23 cellular contexts compared by ENCODE assay signal in the genomic region with DNA sequence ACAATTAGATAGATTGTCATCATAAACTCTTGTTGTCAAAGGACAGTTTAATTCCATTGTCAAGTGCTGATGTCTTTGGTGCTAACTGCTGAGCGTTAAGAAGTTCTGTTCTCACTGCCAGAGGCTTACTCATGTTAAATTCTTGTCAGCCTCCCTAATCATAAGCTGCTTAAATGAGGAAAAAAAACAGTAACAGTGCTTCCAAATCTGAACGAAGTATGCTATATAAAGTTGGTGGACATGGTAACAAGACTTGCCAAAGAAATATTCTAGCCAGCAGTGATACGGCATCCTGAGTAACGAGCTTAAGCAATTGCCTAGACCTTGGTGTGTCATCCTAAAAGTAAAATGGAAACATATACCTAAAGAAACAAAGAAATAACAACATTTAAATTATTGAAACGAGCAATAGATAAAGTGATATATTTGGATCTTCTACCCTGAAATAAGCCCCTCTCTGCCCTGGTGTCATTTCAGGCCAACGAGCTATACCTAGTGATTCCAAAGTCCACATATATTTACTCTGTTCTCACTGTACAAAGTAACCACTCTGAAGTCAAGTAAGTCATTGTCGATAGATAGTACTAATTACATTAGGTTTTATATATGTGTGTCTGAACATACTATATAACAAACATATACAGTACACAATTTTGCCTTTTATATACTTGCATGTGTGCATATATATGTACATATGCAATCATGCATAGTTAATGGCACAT.
"Had no signal": no experiment of that assay in that cellular context is flagged by ENCODE, and none has a peak within 500 bp of the region (broad histone marks: within the 10 kb centered on the region; RNA-seq: fewer than 3 reads in every experiment).

No MANE protein-coding gene starts in this region.

- H3K27ac ChIP-seq: left ventricle myocardium inferior, ovary, sigmoid colon, stomach, testis, thyroid gland, transverse colon, upper lobe of left lung, vagina had no signal

- DNase-seq: hypothalamus; immature natural killer cell; kidney; left ventricle myocardium inferior; mesendoderm; naive thymus-derived CD4-positive, alpha-beta T cell; ovary; right cardiac atrium; sigmoid colon; stimulated activated CD4-positive, alpha-beta T cell treated with anti-CD3 and anti-CD28 coated beads, Interleukin-1b, Interleukin-23, amount 100 ng/mL, for 48 hours; stimulated activated CD4-positive, alpha-beta T cell treated with anti-CD3 and anti-CD28 coated beads, Interleukin-2, amount 100 ng/mL, for 48 hours; stimulated activated naive B cell treated with anti-CD40 and anti-IgM and Interleukin-4, amounts not matched to agents 10 μg/mL and 1 μg/mL and 100 μg/mL, for 72 hours; stimulated activated naive CD8-positive, alpha-beta T cell treated with anti-CD3 and anti-CD28 coated beads, Interleukin-15, Interleukin-2, amounts not matched to agents 100 U/mL and 50 U/mL, for 24 hours; stomach; testis; thyroid gland; transverse colon; upper lobe of left lung had no signal

- H3K27me3 ChIP-seq: ovary, sigmoid colon, stomach, testis, thyroid gland, transverse colon, upper lobe of left lung, vagina had no signal

- H3K9me3 ChIP-seq: left ventricle myocardium inferior, ovary, sigmoid colon, stomach, testis, thyroid gland, transverse colon, upper lobe of left lung, vagina had no signal

- ATAC-seq: naive thymus-derived CD4-positive, alpha-beta T cell; natural killer cell treated with Interleukin-12 subunit alpha and Interleukin-12 subunit beta and Interleukin-15 and Interleukin-18, amount 100 ng/mL, for 72 hours; stimulated activated naive B cell treated with anti-CD40 and anti-IgM and Interleukin-4, amounts not matched to agents 10 μg/mL and 1 μg/mL and 100 μg/mL, for 72 hours; stimulated activated naive CD8-positive, alpha-beta T cell treated with anti-CD3 and anti-CD28 coated beads, Interleukin-15, Interleukin-2, amounts not matched to agents 100 U/mL and 50 U/mL, for 24 hours had no signal

- FAIRE-seq: islet of Langerhans, kidney had no signal

- H3K36me3 ChIP-seq: left ventricle myocardium inferior, ovary, sigmoid colon, stomach, thyroid gland, transverse colon, upper lobe of left lung, vagina had no signal

- H3K4me1 ChIP-seq: left ventricle myocardium inferior, stomach, testis, thyroid gland, transverse colon, upper lobe of left lung, vagina had no signal

- H3K4me3 ChIP-seq: left ventricle myocardium inferior, lung, ovary, sigmoid colon, smooth muscle cell, stomach, testis, thyroid gland, transverse colon, upper lobe of left lung, vagina had no signal
